ENCODE assay signal across 1 cellular context in the genomic region with DNA sequence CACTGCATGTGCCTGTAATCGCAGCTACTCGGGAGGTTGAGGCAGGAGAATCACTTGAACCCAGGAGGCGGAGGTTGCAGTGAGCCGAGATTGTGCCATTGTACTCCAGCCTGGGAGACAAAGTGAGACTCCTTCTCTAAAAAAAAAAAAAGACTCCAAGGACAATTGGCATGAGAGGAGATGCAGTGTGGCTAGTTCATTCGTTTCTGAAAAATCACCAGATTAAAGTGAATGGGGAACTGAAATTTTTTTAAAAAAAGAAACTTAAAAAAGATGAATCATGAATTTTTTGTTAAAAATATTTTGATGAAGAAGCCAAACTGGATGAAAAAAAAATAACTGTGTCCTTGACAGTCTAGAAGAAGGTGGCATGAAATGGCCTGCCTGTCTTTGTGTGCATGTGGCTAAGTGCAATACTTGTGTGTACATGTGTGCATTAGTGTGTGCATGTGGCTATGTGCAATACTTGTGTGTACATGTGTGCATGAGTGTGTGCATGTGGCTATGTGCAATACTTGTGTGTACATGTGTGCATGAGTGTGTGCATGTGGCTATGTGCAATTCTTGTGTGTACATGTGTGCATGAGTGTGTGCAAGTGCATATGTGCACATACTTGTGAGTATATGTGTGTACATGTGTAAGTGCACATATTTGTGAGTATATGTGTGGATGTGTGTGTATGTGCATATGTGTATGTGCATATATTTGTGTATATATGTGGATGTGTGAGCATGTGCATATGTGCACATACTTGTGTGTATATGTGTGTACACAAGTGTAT.
TF ChIP-seq lines count a peak whose summit lies in the region.

No MANE protein-coding gene starts in this region.

TF ChIP-seq in GM12878, 131 proteins besides CTCF, POLR2A, EP300 and RAD21 (continued from another document):
- peak; percentile 98 for TF ChIP-seq BCL3 (IDR thresholded peaks at IDR 0.05; ENCODE audit: borderline replicate concordance, insufficient read depth, low read depth, low read length, poor library complexity, severe bottlenecking)
